In genomic region chr5:55232985-55233928, GRCh38 we compare ENCODE assay signal across 8 cellular contexts. TPM values are rescaled to one million over a fixed set of nuclear protein-coding genes. Genes with fewer than 3 reads are reported as not detected.
DNase-seq lines count a peak whose midpoint lies in the region; ATAC-seq and TF ChIP-seq lines count a peak whose summit lies in the region.

Gene CCNO, minus strand, starts transcription at chr5:55233608. Its CDS starts 85 bp downstream, at chr5:55233523.

- DNase-seq in G401 (ENCODE audit: low spot score) (peak; percentile 85), NCI-H1436 treated with DMSO at 0.1 percent for 48 hours (lab: John Stamatoyannopoulos, UW) (peak; percentile 24), T-helper 17 cell (peak; percentile 39 to 46 (median 43)), MCF 10A (ENCODE audit: unreplicated experiment) (peak; percentile 89), iPS-NIHi7 (ENCODE audit: extremely low spot score) (peak; percentile 88), skeletal muscle cell (ENCODE audit: low read depth) (peak; percentile 24)

- peak within 1 kb of the TSS; percentile 52 for H3K4me3 ChIP-seq in skeletal muscle cell (ENCODE audit: low read depth, low read length)

- H3K27ac Mint-ChIP-seq in T-helper 17 cell = peak within 1 kb of the TSS; percentile 86
- peak within 1 kb of the TSS; percentile 90 for H3K27ac Mint-ChIP-seq in MCF 10A (ENCODE audit: low read depth, unreplicated experiment)

- in situ Hi-C loops in G401 (cut with HindIII; ENCODE audit: low sequenced_read_pairs) = no loop called here

- no peaks in the 10 kb centered on the region for H3K9me3 ChIP-seq in T-helper 17 cell (ENCODE audit: control insufficient read depth, low read length, poor library complexity, severe bottlenecking)

- TSS peak; percentile 32 for BruUV-seq in MCF 10A (replicated peaks; lab: Mats Ljungman, UMichigan)

- H3K27me3 Mint-ChIP-seq in T-helper 17 cell (peaks cover 64% of the 10 kb centered on the region), MCF 10A (ENCODE audit: insufficient read depth, unreplicated experiment) (no peaks in the 10 kb centered on the region)

- POLR2A ChIA-PET in MCF 10A (lab: Yijun Ruan, JAX) = interaction anchor here (0.5 to 5.8 kb wide), 39 partner anchors 9 to 1305 kb away, joined by 3 to 113 read pairs (median 5); partner anchors contain the start of genes CDC20B, DHX29, GPX8 and IL31RA

- intact Hi-C loops in MCF 10A (cut with micrococcal nuclease) = loop anchor here (2.0 kb wide), 2 partner anchors 60 to 74 kb away; partner anchors contain the start of genes CDC20B, DHX29 and MTREX

- H3K4me1 Mint-ChIP-seq in T-helper 17 cell = peaks cover 15% of the 10 kb centered on the region
- H3K4me1 Mint-ChIP-seq in MCF 10A (ENCODE audit: insufficient read depth, unreplicated experiment) = no peaks in the 10 kb centered on the region

- peak within 1 kb of the TSS; percentile 93 for H3K4me3 Mint-ChIP-seq in T-helper 17 cell
- peak within 1 kb of the TSS; percentile 98 for H3K4me3 Mint-ChIP-seq in MCF 10A (ENCODE audit: unreplicated experiment)

- ATAC-seq in HG02588 (IDR thresholded peaks at IDR 0.05; ENCODE audit: unreplicated experiment) (peak; percentile 59), T-helper 17 cell (peak; percentile 81), GM18870 (IDR thresholded peaks at IDR 0.05; ENCODE audit: unreplicated experiment) (no peak)

- no peaks in the 10 kb centered on the region for H3K9me3 Mint-ChIP-seq in MCF 10A (ENCODE audit: unreplicated experiment)

- H3K36me3 Mint-ChIP-seq in T-helper 17 cell (ENCODE audit: low read depth) = peaks cover 6% of the 10 kb centered on the region
- no peaks in the 10 kb centered on the region for H3K36me3 Mint-ChIP-seq in MCF 10A (ENCODE audit: insufficient read depth, unreplicated experiment)

- CTCF ChIA-PET in MCF 10A (lab: Yijun Ruan, JAX) = interaction anchor here (0.6 to 4.1 kb wide), 19 partner anchors 10 to 289 kb away, joined by 3 to 20 read pairs (median 4); partner anchors contain the start of genes DHX29, GPX8 and MTREX

- peak; percentile 20 for TF ChIP-seq CTCF in MCF 10A (IDR thresholded peaks at IDR 0.05; ENCODE audit: unreplicated experiment)

RNA-seq across cellular contexts. Expression of gene CCNO, which starts in this region (rescaled TPM):
- total RNA-seq in G401 (2014; rRNA removed; shearing (Covaris generic)) = 0.74 and 3.8 TPM in 2 replicates
- total RNA-seq in T-helper 17 cell (not detected), MCF 10A (2022) (10.6 and 11.7 TPM in 2 replicates)

Comparison
In these comparisons a context has a peak if more than half of its experiments do, and no peak if none do; other contexts are left out.
1. Peak in DNase-seq and ATAC-seq in T-helper 17 cell; RNA of the gene not detected or under 1 TPM.
2. DNase-seq: peak in every context shown above with its lines; median percentile 89 in MCF 10A; 88 in iPS-NIHi7; 85 in G401; 43 in T-helper 17 cell; 24 in NCI-H1436 treated with DMSO at 0.1 percent for 48 hours; 24 in skeletal muscle cell.